Comparison of ENCODE assay signal across 8 cellular contexts in the genomic region with DNA sequence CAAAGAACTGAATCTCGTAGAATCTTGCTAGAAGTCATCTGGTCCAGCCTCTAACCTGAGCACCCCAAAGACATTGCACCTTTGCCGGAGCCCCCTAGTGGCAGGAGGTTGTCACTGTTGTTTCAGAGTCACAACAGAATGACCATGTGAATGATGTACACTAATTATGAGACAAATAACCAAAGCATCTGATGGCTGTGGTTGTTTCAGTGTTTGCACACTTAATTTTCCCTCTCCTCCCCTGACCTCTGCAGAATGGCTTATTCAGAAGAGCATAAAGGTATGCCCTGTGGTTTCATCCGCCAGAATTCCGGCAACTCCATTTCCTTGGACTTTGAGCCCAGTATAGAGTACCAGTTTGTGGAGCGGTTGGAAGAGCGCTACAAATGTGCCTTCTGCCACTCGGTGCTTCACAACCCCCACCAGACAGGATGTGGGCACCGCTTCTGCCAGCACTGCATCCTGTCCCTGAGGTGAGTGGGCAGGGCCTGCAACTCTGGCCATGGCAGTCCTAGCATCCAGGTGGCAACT. TPM values are rescaled to one million over a fixed set of nuclear protein-coding genes. Genes with fewer than 3 reads are reported as not detected.
DNase-seq lines count a peak whose midpoint lies in the region; ATAC-seq and TF ChIP-seq lines count a peak whose summit lies in the region.

No MANE protein-coding gene starts in this region.

- in situ Hi-C loops in HAP-1 (cut with MboI; ENCODE audit: low sequenced_read_pairs): no loop called here

- no peaks in the 10 kb centered on the region for H3K9me3 ChIP-seq in HAP-1

- no peak overlapping the region for H3K27ac ChIP-seq in caudate nucleus (ENCODE audit: low read depth, low read length)

- H3K4me3 Mint-ChIP-seq in activated CD8-positive, alpha-beta memory T cell treated with anti-CD3 and anti-CD28 coated beads, Interleukin-2, amount 10 ng/mL, durations not matched to agents 7 days and 5 days: peak overlapping the region; percentile 38

- H3K4me1 ChIP-seq in HAP-1: peaks cover 2% of the 10 kb centered on the region; the same call in 1 of the 2 replicates

- H3K27ac Mint-ChIP-seq in activated CD8-positive, alpha-beta memory T cell treated with anti-CD3 and anti-CD28 coated beads, Interleukin-2, amount 10 ng/mL, durations not matched to agents 7 days and 5 days: peak overlapping the region; percentile 83

- peaks cover 12% of the 10 kb centered on the region for H3K9me3 Mint-ChIP-seq in activated CD8-positive, alpha-beta memory T cell treated with anti-CD3 and anti-CD28 coated beads, Interleukin-2, amount 10 ng/mL, durations not matched to agents 7 days and 5 days (ENCODE audit: low read depth)

- peaks cover 66% of the 10 kb centered on the region for H3K36me3 Mint-ChIP-seq in activated CD8-positive, alpha-beta memory T cell treated with anti-CD3 and anti-CD28 coated beads, Interleukin-2, amount 10 ng/mL, durations not matched to agents 7 days and 5 days

- CTCF ChIA-PET in activated CD8-positive, alpha-beta memory T cell treated with anti-CD3 and anti-CD28 coated beads, Interleukin-2, amount 10 ng/mL, durations not matched to agents 7 days and 5 days (lab: Charles Lee): interaction anchor here (0.7 to 0.9 kb wide), 2 partner anchors 27 to 29 kb away, joined by 3 to 5 read pairs; a partner anchor contains a TSS

- H3K4me1 Mint-ChIP-seq in activated CD8-positive, alpha-beta memory T cell treated with anti-CD3 and anti-CD28 coated beads, Interleukin-2, amount 10 ng/mL, durations not matched to agents 7 days and 5 days: peaks cover 53% of the 10 kb centered on the region

- peak; percentile 40 for DNase-seq in NCI-H2227 (lab: John Stamatoyannopoulos, UW; ENCODE audit: unreplicated experiment)
- DNase-seq in NCI-H2227 treated with DMSO at 0.1 percent for 48 hours (lab: John Stamatoyannopoulos, UW): no peak
- DNase-seq in HAP-1 (ENCODE audit: low spot score in 2 of 2): peak; percentile 15 to 74
- peak; percentile 82 for DNase-seq in NAMALWA (ENCODE audit: low spot score)
- DNase-seq in activated CD8-positive, alpha-beta memory T cell treated with anti-CD3 and anti-CD28 coated beads, Interleukin-2, amount 10 ng/mL, durations not matched to agents 7 days and 5 days: peak; percentile 80
- DNase-seq in fibroblast of mammary gland (ENCODE audit: low read depth): no peak
- peak; percentile 52 to 54 for DNase-seq in stimulated activated CD4-positive, alpha-beta T cell treated with anti-CD3 and anti-CD28 coated beads, Interleukin-1b, Interleukin-23, amount 100 ng/mL, for 4 hours (ENCODE audit: low read depth in 2 of 2)
- no peak for DNase-seq in caudate nucleus (lab: John Stamatoyannopoulos, UW)

- H3K4me3 ChIP-seq in HAP-1 (no peak overlapping the region), fibroblast of mammary gland (ENCODE audit: control insufficient read depth, low read depth, low read length) (no peak overlapping the region)

- ATAC-seq in activated CD8-positive, alpha-beta memory T cell treated with anti-CD3 and anti-CD28 coated beads, Interleukin-2, amount 10 ng/mL, durations not matched to agents 7 days and 5 days: peak; percentile 75

- peak; percentile 85 for TF ChIP-seq CTCF in fibroblast of mammary gland (conservative IDR thresholded peaks at IDR 0.05; ENCODE audit: control insufficient read depth, insufficient read depth, low read depth, low read length)

- no peaks in the 10 kb centered on the region for H3K27me3 ChIP-seq in HAP-1 (ENCODE audit: low read depth)

- peaks cover 10% of the 10 kb centered on the region for H3K36me3 ChIP-seq in HAP-1 (replicated peaks)

- H3K27me3 Mint-ChIP-seq in activated CD8-positive, alpha-beta memory T cell treated with anti-CD3 and anti-CD28 coated beads, Interleukin-2, amount 10 ng/mL, durations not matched to agents 7 days and 5 days: no peaks in the 10 kb centered on the region

RNA-seq across cellular contexts. Expression of a gene that starts 26.4 kb away (rescaled TPM):
- 10 to 100 TPM; 49.7 to 63.2 TPM for total RNA-seq in activated CD8-positive, alpha-beta memory T cell treated with anti-CD3 and anti-CD28 coated beads, Interleukin-2, amount 10 ng/mL, durations not matched to agents 7 days and 5 days

Comparison
In these comparisons a context has a peak if more than half of its experiments do, and no peak if none do; other contexts are left out.
1. DNase-seq: peak in NCI-H2227 (single experiment), HAP-1 (2 of 2), NAMALWA (single experiment), activated CD8-positive, alpha-beta memory T cell treated with anti-CD3 and anti-CD28 coated beads, Interleukin-2, amount 10 ng/mL, durations not matched to agents 7 days and 5 days (single experiment) and stimulated activated CD4-positive, alpha-beta T cell treated with anti-CD3 and anti-CD28 coated beads, Interleukin-1b, Interleukin-23, amount 100 ng/mL, for 4 hours (2 of 2); none in NCI-H2227 treated with DMSO at 0.1 percent for 48 hours (single experiment), fibroblast of mammary gland (single experiment) and caudate nucleus (0 of 61).